17 cellular contexts compared by ENCODE assay signal in genomic region chr14:51806026-51806590, GRCh38. TPM values are rescaled to one million over a fixed set of nuclear protein-coding genes. Genes with fewer than 3 reads are reported as not detected.
A peak's percentile ranks its signal among the peaks of the same experiment; 100 is the strongest.
DNase-seq lines count a peak whose midpoint lies in the region; ATAC-seq and TF ChIP-seq lines count a peak whose summit lies in the region.
"Had no signal": no experiment of that assay in that cellular context is flagged by ENCODE, and none has a peak within 500 bp of the region (broad histone marks: within the 10 kb centered on the region; RNA-seq: fewer than 3 reads in every experiment).

No MANE protein-coding gene starts in this region.

- H3K9me3 Mint-ChIP-seq in activated CD4-positive, alpha-beta T cell treated with anti-CD3 and anti-CD28 coated beads, Interleukin-2, amount 10 ng/mL, durations not matched to agents 24 days and 14 days: peaks cover 18% of the 10 kb centered on the region

- no peaks in the 10 kb centered on the region for H3K36me3 ChIP-seq in left lung

- no peaks in the 10 kb centered on the region for H3K36me3 Mint-ChIP-seq in activated CD4-positive, alpha-beta T cell treated with anti-CD3 and anti-CD28 coated beads, Interleukin-2, amount 10 ng/mL, durations not matched to agents 24 days and 14 days (ENCODE audit: low read depth)

- TF ChIP-seq CTCF in left lung (IDR thresholded peaks at IDR 0.05) (no peak), GM13976 (IDR thresholded peaks at IDR 0.05; ENCODE audit: borderline replicate concordance, control extremely low read depth, extremely low read depth, insufficient read depth, missing control alignments) (no peak)

- peak; percentile 23 for ATAC-seq in left lung
- no peak for ATAC-seq in HG02973 (IDR thresholded peaks at IDR 0.05; ENCODE audit: unreplicated experiment)
- no peak for ATAC-seq in HG03095 (IDR thresholded peaks at IDR 0.05; ENCODE audit: unreplicated experiment)

- no peaks in the 10 kb centered on the region for H3K4me1 ChIP-seq in left lung

- no peak overlapping the region for H3K4me3 ChIP-seq in left lung

- peaks cover 20% of the 10 kb centered on the region for H3K27me3 Mint-ChIP-seq in activated CD4-positive, alpha-beta T cell treated with anti-CD3 and anti-CD28 coated beads, Interleukin-2, amount 10 ng/mL, durations not matched to agents 24 days and 14 days

- intact Hi-C loops in activated CD4-positive, alpha-beta T cell treated with anti-CD3 and anti-CD28 coated beads, Interleukin-2, amount 10 ng/mL, durations not matched to agents 24 days and 14 days (cut with micrococcal nuclease): no loop called here
- intact Hi-C loops in left lung (cut with DNase I): no loop called here

- in situ Hi-C loops in GM13976 (cut with MboI; ENCODE audit: low sequenced_read_pairs, unreplicated experiment): no loop called here

- H3K27ac ChIP-seq in left lung: no peak overlapping the region
- H3K27ac ChIP-seq: HL-60 had no signal

- peak; percentile 30 for DNase-seq in activated CD4-positive, alpha-beta T cell treated with anti-CD3 and anti-CD28 coated beads, Interleukin-2, amount 10 ng/mL, durations not matched to agents 24 days and 14 days
- DNase-seq in activated CD4-positive, alpha-beta T cell treated with anti-CD3 and anti-CD28 coated beads, Interleukin-2, amount 50 U/mL, for 1 hour: no peak
- DNase-seq in amniotic epithelial cell (ENCODE audit: low read depth): peak; percentile 53
- DNase-seq in left lung: no peak
- no peak for DNase-seq in stimulated activated naive CD4-positive, alpha-beta T cell (lab: John Stamatoyannopoulos, UW)
- no peak for DNase-seq in GM13976 (ENCODE audit: low spot score)
- DNase-seq: 8988T, H7, IMR-90, NCI-H1048, NCI-H1436 treated with DMSO at 0.1 percent for 48 hours, NCI-H2029, NCI-H2171, SHP77 treated with DMSO at 0.1 percent for 48 hours had no signal

- no peak overlapping the region for H3K27ac Mint-ChIP-seq in activated CD4-positive, alpha-beta T cell treated with anti-CD3 and anti-CD28 coated beads, Interleukin-2, amount 10 ng/mL, durations not matched to agents 24 days and 14 days

- H3K27me3 ChIP-seq in left lung: no peaks in the 10 kb centered on the region

- no peak overlapping the region for H3K4me3 Mint-ChIP-seq in activated CD4-positive, alpha-beta T cell treated with anti-CD3 and anti-CD28 coated beads, Interleukin-2, amount 10 ng/mL, durations not matched to agents 24 days and 14 days

- no peaks in the 10 kb centered on the region for H3K4me1 Mint-ChIP-seq in activated CD4-positive, alpha-beta T cell treated with anti-CD3 and anti-CD28 coated beads, Interleukin-2, amount 10 ng/mL, durations not matched to agents 24 days and 14 days

- H3K9me3 ChIP-seq in left lung: no peaks in the 10 kb centered on the region

RNA-seq across cellular contexts. Expression of gene GNG2, which starts 54.3 kb away (rescaled TPM):
- total RNA-seq in activated CD4-positive, alpha-beta T cell treated with anti-CD3 and anti-CD28 coated beads, Interleukin-2, amount 10 ng/mL, durations not matched to agents 24 days and 14 days: 104 and 105 TPM in 2 replicates
- total RNA-seq in left lung: 10 to 100 TPM; 24.3 to 41.5 TPM

Comparison
In these comparisons a context has a peak if more than half of its experiments do, and no peak if none do; other contexts are left out.
1. DNase-seq: peak in activated CD4-positive, alpha-beta T cell treated with anti-CD3 and anti-CD28 coated beads, Interleukin-2, amount 10 ng/mL, durations not matched to agents 24 days and 14 days (single experiment) and amniotic epithelial cell (single experiment); none in activated CD4-positive, alpha-beta T cell treated with anti-CD3 and anti-CD28 coated beads, Interleukin-2, amount 50 U/mL, for 1 hour (single experiment), left lung (0 of 2), stimulated activated naive CD4-positive, alpha-beta T cell (0 of 6) and GM13976 (single experiment).